ENCODE assay signal across 27 cellular contexts in the genomic region with DNA sequence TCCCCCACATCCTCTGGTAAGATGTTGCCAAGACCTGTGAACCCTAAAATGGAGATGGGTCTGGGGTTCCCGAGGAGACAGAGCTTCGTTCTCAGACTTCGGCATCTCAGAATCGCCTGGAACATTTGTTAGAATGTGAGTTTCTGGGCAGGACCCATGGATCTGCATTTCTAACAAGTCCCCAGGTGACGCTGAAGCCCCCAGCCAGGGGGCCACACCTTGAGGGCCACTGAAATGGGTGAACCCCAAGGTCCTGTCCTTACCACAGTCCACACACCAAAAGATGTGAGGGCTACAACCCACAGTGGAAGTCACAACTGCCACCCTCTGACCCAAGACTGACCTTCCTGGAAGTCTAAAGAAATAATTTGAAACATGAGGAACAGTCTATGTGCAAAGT. TPM values are rescaled to one million over a fixed set of nuclear protein-coding genes. Genes with fewer than 3 reads are reported as not detected.
"Had no signal": no experiment of that assay in that cellular context is flagged by ENCODE, and none has a peak within 500 bp of the region (broad histone marks: within the 10 kb centered on the region; RNA-seq: fewer than 3 reads in every experiment).

No MANE protein-coding gene starts in this region.

- H3K27ac ChIP-seq: hepatocyte, ovary, spleen, suprapubic skin, thoracic aorta, tibial artery, upper lobe of right lung had no signal

- H3K9me3 ChIP-seq: heart right ventricle, mucosa of descending colon, ovary, right atrium auricular region, spleen, suprapubic skin, thoracic aorta, tibial artery, upper lobe of right lung had no signal

- H3K36me3 ChIP-seq: ovary, upper lobe of right lung had no signal

- ATAC-seq: heart right ventricle; mucosa of descending colon; naive thymus-derived CD4-positive, alpha-beta T cell; natural killer cell treated with Interleukin-12 subunit alpha and Interleukin-12 subunit beta and Interleukin-15 and Interleukin-18, amount 100 ng/mL, for 72 hours; sciatic nerve; stimulated activated effector memory CD8-positive, alpha-beta T cell treated with anti-CD3 and anti-CD28 coated beads, Interleukin-12 subunit alpha, Interleukin-12 subunit beta, amount 100 ng/mL, for 72 hours; upper lobe of right lung had no signal

- DNase-seq: heart right ventricle; mesendoderm; midbrain; mucosa of descending colon; naive thymus-derived CD4-positive, alpha-beta T cell; ovary; small intestine; spleen; stimulated activated CD4-positive, alpha-beta T cell treated with anti-CD3 and anti-CD28 coated beads, Interleukin-4, amount 100 ng/mL, for 24 hours; stimulated activated naive CD4-positive, alpha-beta T cell; tibial artery; trophoblast cell; upper lobe of right lung had no signal

- H3K4me3 ChIP-seq: heart right ventricle, hepatocyte, lung, mucosa of descending colon, ovary, right atrium auricular region, spleen, suprapubic skin, thoracic aorta, tibial artery, upper lobe of right lung had no signal

- H3K27me3 ChIP-seq: heart right ventricle, hepatocyte, ovary, right atrium auricular region, spleen, suprapubic skin, tibial artery, upper lobe of right lung had no signal

RNA-seq across cellular contexts. Expression of a gene that starts 14.0 kb away (rescaled TPM):
- total RNA-seq: natural killer cell treated with Interleukin-12 subunit alpha and Interleukin-12 subunit beta and Interleukin-15 and Interleukin-18, amount 100 ng/mL, for 72 hours had no signal
- polyA plus RNA-seq: naive thymus-derived CD4-positive, alpha-beta T cell had no signal

RNA-seq across cellular contexts. Expression of a gene that starts 28.0 kb away (rescaled TPM):
- total RNA-seq: hepatocyte; kidney epithelial cell; myocyte; naive thymus-derived CD4-positive, alpha-beta T cell; natural killer cell treated with Interleukin-12 subunit alpha and Interleukin-12 subunit beta and Interleukin-15 and Interleukin-18, amount 100 ng/mL, for 72 hours; progenitor cell of endocrine pancreas; pulmonary artery endothelial cell; renal cortical epithelial cell had no signal
- polyA plus RNA-seq: hepatocyte; naive thymus-derived CD4-positive, alpha-beta T cell; neural cell had no signal

RNA-seq across cellular contexts. Expression of a gene that starts 38.7 kb away (rescaled TPM):
- total RNA-seq: kidney epithelial cell; mucosa of descending colon; myocyte; naive thymus-derived CD4-positive, alpha-beta T cell; natural killer cell treated with Interleukin-12 subunit alpha and Interleukin-12 subunit beta and Interleukin-15 and Interleukin-18, amount 100 ng/mL, for 72 hours; progenitor cell of endocrine pancreas; right atrium auricular region; sciatic nerve; thoracic aorta; upper lobe of right lung had no signal
- polyA plus RNA-seq: heart right ventricle; hepatocyte; naive thymus-derived CD4-positive, alpha-beta T cell; ovary; small intestine had no signal
